8 cellular contexts compared by ENCODE assay signal in genomic region chr10:100997364-100998182, GRCh38. TPM values are rescaled to one million over a fixed set of nuclear protein-coding genes. Genes with fewer than 3 reads are reported as not detected.
DNase-seq lines count a peak whose midpoint lies in the region; ATAC-seq and TF ChIP-seq lines count a peak whose summit lies in the region.

No MANE protein-coding gene starts in this region.

- intact Hi-C loops in testis (cut with DNase I; ENCODE audit: low total_unique reads): no loop called here

- H3K4me1 ChIP-seq in gastroesophageal sphincter: peaks cover 2 to 53% (median 23%) of the 10 kb centered on the region in 3 donors
- H3K4me1 ChIP-seq in testis: peaks cover 34% of the 10 kb centered on the region

- H3K4me3 ChIP-seq in AG10803 (ENCODE audit: low read length) (peak overlapping the region; percentile 78), gastroesophageal sphincter (peak overlapping the region; percentile 72 to 81), testis (peak overlapping the region; percentile 76 to 97)

- no peaks in the 10 kb centered on the region for H3K9me3 ChIP-seq in gastroesophageal sphincter
- H3K9me3 ChIP-seq in testis: no peaks in the 10 kb centered on the region

- 0% methylated on average over 2 of the region's 66 CpGs for WGBS in gastroesophageal sphincter (ENCODE audit: low coverage in 1 of 2), 2 donors
- WGBS in testis, 2 donors: 0% methylated on average over 31 to 49 of the region's 66 CpGs

- TF ChIP-seq CTCF in AG10803 (conservative IDR thresholded peaks at IDR 0.05; ENCODE audit: low read length) (peak; percentile 79), gastroesophageal sphincter (IDR thresholded peaks at IDR 0.05) (peak; percentile 92 to 95 (median 94)), testis (IDR thresholded peaks at IDR 0.05) (peak; percentile 81 to 88 (median 83))

- H3K27me3 ChIP-seq in gastroesophageal sphincter (no peaks in the 10 kb centered on the region), testis (no peaks in the 10 kb centered on the region)

- TF ChIP-seq POLR2A in GM18526 (IDR thresholded peaks at IDR 0.05; ENCODE audit: extremely low read depth, insufficient read length) (peak; percentile 39), Raji (IDR thresholded peaks at IDR 0.05; ENCODE audit: insufficient read depth, low read depth, low read length) (peak; percentile 66), gastroesophageal sphincter (IDR thresholded peaks at IDR 0.05) (peak in 1 of 2 donors; percentile 6), testis (IDR thresholded peaks at IDR 0.05) (no peak)

- peak; percentile 52 for ATAC-seq in gastroesophageal sphincter

- peak; percentile 76 for DNase-seq in AG10803 (ENCODE audit: low read depth)
- DNase-seq in HuH-7 (ENCODE audit: low spot score): peak; percentile 89
- peak; percentile 78 for DNase-seq in activated naive CD4-positive, alpha-beta T cell treated with Interleukin-2 at 50 U/mL for 16 hours
- peak in 42 of 56 donors; percentile 31 to 95 (median 70) for DNase-seq in nucleus accumbens (lab: John Stamatoyannopoulos, UW)
- DNase-seq in testis: peak; percentile 76

- H3K27ac ChIP-seq in gastroesophageal sphincter (peak overlapping the region; percentile 96 to 99 (median 99)), testis (peak overlapping the region; percentile 99 to 100)

- H3K36me3 ChIP-seq in gastroesophageal sphincter (peaks cover 0 to 18% of the 10 kb centered on the region in 2 donors), testis (ENCODE audit: low read depth, missing control alignments) (no peaks in the 10 kb centered on the region)

- no peak for TF ChIP-seq EP300 in gastroesophageal sphincter (IDR thresholded peaks at IDR 0.05)

RNA-seq across cellular contexts. Expression of gene LZTS2, which starts 2.0 kb away (rescaled TPM):
- total RNA-seq in gastroesophageal sphincter: 100 to 1,000 TPM; 134 to 181 (median 141) TPM
- 100 to 1,000 TPM; 133 to 158 TPM for total RNA-seq in testis
- polyA plus RNA-seq in testis (ENCODE audit: insufficient read depth, low read depth, low replicate concordance): 65.9 TPM

RNA-seq across cellular contexts. Expression of gene TWNK, which starts 10.2 kb away (rescaled TPM):
- total RNA-seq in gastroesophageal sphincter (10 to 100 TPM in 1 of 4 donors, 1 to 10 TPM in 3; 8.3 to 10.8 (median 8.9) TPM), testis (10 to 100 TPM; 24.4 to 31.1 TPM)
- polyA plus RNA-seq in testis (ENCODE audit: insufficient read depth, low read depth, low replicate concordance): 26.4 TPM

RNA-seq across cellular contexts. Expression of gene MRPL43, which starts 10.3 kb away (rescaled TPM):
- total RNA-seq in gastroesophageal sphincter (10 to 100 TPM; 58.0 to 93.8 (median 80.7) TPM), testis (100 to 1,000 TPM; 123 to 124 TPM)
- polyA plus RNA-seq in testis (ENCODE audit: insufficient read depth, low read depth, low replicate concordance): 199 TPM

RNA-seq across cellular contexts. Expression of gene SEMA4G, which starts 28.3 kb away (rescaled TPM):
- total RNA-seq in gastroesophageal sphincter: 1 to 10 TPM; 1.9 to 2.7 (median 2.1) TPM
- total RNA-seq in testis: 1 to 10 TPM; 4.8 to 7.2 TPM
- polyA plus RNA-seq in testis (ENCODE audit: insufficient read depth, low read depth, low replicate concordance): 6.2 TPM

RNA-seq across cellular contexts. Expression of gene PDZD7, which starts 33.4 kb away (rescaled TPM):
- total RNA-seq in gastroesophageal sphincter: under 1 TPM in 3 of 4 donors, not detected in 1; 0.31 to 0.54 (median 0.39) TPM
- 1 to 10 TPM; 2.2 to 3.5 TPM for total RNA-seq in testis
- 1.6 TPM for polyA plus RNA-seq in testis (ENCODE audit: insufficient read depth, low read depth, low replicate concordance)

Comparison
In these comparisons a context has a peak if more than half of its experiments do, and no peak if none do; other contexts are left out.
1. Peak in every context shown above with its lines: DNase-seq, ATAC-seq, H3K4me3 ChIP-seq and H3K27ac ChIP-seq.